ENCODE assay signal across 1 cellular context in genomic region chr9:113622600-113623400, GRCh38.
A peak's percentile ranks its signal among the peaks of the same experiment; 100 is the strongest.
TF ChIP-seq lines count a peak whose summit lies in the region.

No MANE protein-coding gene starts in this region.

TF ChIP-seq in IMR-90, 13 proteins besides CTCF, POLR2A, EP300 and RAD21 (continued from another document):
- TF ChIP-seq USF2 (IDR thresholded peaks at IDR 0.05; ENCODE audit: low read depth, low read length) (peak; percentile 89), RCOR1 (IDR thresholded peaks at IDR 0.05; ENCODE audit: insufficient replicate concordance, low read length) (peak; percentile 14), MAZ (IDR thresholded peaks at IDR 0.05; ENCODE audit: borderline replicate concordance, low read depth, low read length) (no peak), CHD1 (IDR thresholded peaks at IDR 0.05; ENCODE audit: low read depth, low read length) (no peak), FOS (IDR thresholded peaks at IDR 0.05; ENCODE audit: low read depth, low read length) (peak; percentile 70), SMC3 (IDR thresholded peaks at IDR 0.05; ENCODE audit: low read depth, low read length) (no peak), RFX5 (IDR thresholded peaks at IDR 0.05; ENCODE audit: low read depth, low read length) (no peak)
